Comparison of ENCODE assay signal across 1 cellular context in the genomic region with DNA sequence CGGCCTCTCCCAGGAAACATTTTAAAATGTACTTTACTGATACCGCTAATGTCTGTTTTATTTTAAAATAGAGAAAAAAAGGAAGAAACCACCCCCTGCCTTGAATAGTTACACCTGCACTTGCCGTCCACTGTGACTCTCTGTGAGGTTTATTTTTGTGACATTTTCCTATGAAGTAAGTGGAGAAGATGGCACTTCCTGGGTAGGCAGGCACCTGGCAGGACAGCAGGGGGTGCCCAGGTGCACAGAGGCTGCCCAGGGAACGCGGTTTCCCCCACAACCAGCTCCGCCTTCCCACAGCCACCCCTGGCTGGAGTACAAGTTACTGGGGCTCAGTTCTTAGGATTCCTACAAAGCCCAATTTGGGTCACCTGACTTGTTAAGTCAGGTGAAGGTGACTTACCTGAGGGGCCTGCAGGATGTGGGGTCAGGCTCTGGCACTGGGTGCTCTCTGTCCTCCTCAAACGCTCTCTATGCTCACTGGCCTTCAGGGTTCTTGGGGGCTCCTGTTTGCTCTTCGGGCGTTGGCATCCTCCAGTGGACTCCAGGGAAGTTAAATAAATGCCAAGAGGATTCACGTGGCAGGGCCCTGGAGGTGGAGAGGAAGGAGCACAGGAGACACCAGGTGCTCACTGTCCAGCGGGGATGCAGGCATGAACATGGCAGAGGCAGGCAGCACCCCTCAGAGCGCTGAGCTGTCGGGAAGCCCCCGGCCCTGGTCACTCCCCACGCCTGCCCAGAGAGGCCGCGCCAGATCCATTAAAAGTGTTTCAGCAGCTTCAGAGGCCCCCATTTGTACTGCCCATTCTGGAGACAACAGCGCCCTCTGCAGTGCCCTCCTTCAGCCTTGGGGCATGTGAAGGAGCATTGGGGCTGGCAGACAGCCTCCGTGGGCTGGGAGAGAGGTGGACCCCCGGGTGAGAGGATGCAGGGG.
TF ChIP-seq lines count a peak whose summit lies in the region.

No MANE protein-coding gene starts in this region.

TF ChIP-seq in H1, 55 proteins besides CTCF, POLR2A, EP300 and RAD21 (continued from another document):
- TF ChIP-seq, protein P1, sequence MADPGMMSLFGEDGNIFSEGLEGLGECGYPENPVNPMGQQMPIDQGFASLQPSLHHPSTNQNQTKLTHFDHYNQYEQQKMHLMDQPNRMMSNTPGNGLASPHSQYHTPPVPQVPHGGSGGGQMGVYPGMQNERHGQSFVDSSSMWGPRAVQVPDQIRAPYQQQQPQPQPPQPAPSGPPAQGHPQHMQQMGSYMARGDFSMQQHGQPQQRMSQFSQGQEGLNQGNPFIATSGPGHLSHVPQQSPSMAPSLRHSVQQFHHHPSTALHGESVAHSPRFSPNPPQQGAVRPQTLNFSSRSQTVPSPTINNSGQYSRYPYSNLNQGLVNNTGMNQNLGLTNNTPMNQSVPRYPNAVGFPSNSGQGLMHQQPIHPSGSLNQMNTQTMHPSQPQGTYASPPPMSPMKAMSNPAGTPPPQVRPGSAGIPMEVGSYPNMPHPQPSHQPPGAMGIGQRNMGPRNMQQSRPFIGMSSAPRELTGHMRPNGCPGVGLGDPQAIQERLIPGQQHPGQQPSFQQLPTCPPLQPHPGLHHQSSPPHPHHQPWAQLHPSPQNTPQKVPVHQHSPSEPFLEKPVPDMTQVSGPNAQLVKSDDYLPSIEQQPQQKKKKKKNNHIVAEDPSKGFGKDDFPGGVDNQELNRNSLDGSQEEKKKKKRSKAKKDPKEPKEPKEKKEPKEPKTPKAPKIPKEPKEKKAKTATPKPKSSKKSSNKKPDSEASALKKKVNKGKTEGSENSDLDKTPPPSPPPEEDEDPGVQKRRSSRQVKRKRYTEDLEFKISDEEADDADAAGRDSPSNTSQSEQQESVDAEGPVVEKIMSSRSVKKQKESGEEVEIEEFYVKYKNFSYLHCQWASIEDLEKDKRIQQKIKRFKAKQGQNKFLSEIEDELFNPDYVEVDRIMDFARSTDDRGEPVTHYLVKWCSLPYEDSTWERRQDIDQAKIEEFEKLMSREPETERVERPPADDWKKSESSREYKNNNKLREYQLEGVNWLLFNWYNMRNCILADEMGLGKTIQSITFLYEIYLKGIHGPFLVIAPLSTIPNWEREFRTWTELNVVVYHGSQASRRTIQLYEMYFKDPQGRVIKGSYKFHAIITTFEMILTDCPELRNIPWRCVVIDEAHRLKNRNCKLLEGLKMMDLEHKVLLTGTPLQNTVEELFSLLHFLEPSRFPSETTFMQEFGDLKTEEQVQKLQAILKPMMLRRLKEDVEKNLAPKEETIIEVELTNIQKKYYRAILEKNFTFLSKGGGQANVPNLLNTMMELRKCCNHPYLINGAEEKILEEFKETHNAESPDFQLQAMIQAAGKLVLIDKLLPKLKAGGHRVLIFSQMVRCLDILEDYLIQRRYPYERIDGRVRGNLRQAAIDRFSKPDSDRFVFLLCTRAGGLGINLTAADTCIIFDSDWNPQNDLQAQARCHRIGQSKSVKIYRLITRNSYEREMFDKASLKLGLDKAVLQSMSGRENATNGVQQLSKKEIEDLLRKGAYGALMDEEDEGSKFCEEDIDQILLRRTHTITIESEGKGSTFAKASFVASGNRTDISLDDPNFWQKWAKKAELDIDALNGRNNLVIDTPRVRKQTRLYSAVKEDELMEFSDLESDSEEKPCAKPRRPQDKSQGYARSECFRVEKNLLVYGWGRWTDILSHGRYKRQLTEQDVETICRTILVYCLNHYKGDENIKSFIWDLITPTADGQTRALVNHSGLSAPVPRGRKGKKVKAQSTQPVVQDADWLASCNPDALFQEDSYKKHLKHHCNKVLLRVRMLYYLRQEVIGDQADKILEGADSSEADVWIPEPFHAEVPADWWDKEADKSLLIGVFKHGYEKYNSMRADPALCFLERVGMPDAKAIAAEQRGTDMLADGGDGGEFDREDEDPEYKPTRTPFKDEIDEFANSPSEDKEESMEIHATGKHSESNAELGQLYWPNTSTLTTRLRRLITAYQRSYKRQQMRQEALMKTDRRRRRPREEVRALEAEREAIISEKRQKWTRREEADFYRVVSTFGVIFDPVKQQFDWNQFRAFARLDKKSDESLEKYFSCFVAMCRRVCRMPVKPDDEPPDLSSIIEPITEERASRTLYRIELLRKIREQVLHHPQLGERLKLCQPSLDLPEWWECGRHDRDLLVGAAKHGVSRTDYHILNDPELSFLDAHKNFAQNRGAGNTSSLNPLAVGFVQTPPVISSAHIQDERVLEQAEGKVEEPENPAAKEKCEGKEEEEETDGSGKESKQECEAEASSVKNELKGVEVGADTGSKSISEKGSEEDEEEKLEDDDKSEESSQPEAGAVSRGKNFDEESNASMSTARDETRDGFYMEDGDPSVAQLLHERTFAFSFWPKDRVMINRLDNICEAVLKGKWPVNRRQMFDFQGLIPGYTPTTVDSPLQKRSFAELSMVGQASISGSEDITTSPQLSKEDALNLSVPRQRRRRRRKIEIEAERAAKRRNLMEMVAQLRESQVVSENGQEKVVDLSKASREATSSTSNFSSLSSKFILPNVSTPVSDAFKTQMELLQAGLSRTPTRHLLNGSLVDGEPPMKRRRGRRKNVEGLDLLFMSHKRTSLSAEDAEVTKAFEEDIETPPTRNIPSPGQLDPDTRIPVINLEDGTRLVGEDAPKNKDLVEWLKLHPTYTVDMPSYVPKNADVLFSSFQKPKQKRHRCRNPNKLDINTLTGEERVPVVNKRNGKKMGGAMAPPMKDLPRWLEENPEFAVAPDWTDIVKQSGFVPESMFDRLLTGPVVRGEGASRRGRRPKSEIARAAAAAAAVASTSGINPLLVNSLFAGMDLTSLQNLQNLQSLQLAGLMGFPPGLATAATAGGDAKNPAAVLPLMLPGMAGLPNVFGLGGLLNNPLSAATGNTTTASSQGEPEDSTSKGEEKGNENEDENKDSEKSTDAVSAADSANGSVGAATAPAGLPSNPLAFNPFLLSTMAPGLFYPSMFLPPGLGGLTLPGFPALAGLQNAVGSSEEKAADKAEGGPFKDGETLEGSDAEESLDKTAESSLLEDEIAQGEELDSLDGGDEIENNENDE (IDR thresholded peaks at IDR 0.05; ENCODE audit: insufficient replicate concordance, low read length), result no peak
- no peak for TF ChIP-seq POLR2AphosphoS5 (IDR thresholded peaks at IDR 0.05; ENCODE audit: low read depth, low read length)
- no peak for TF ChIP-seq CBX5 (IDR thresholded peaks at IDR 0.05; ENCODE audit: low read depth, low read length)
